Comparison of ENCODE assay signal across 14 cellular contexts in the genomic region with DNA sequence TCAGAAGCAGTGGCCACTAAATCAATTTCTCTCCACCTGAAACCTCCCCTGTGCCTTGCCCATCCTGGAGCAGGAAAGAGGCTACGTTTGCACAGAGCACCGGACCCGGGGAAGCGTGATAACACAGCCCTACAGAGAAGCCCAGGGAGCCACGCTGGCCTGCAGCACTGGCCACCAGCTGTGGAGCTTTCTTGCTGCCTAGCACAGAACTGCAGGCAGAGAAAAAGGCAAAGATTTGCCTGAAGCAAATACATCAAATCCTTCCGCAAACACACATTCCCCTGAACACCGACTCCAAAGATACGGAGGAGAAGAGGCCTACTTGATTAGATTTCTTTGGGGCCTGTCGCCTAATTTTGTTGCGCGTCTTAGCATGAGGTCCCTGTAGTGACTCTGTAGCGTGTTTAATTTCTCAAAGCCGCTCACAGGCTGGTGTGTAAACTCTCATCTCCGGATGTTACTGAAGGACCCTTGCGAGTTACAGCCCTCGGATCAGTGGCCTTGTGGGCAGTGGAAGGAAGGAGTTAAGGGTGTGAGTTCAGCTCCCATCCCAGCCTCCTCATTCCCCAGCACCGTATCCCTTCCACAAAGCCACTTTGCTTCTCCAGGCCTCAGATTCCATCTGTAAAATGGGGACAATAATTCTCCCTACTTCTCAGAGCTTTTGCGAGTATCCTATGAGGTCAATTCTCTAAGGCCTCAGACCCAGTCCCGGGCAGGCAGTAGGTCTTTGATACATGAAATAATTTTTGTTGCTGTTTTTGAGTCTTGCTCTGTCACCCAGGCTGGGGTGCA.
DNase-seq lines count a peak whose midpoint lies in the region; ATAC-seq and TF ChIP-seq lines count a peak whose summit lies in the region.
"Had no signal": no experiment of that assay in that cellular context is flagged by ENCODE, and none has a peak within 500 bp of the region (broad histone marks: within the 10 kb centered on the region; RNA-seq: fewer than 3 reads in every experiment).

No MANE protein-coding gene starts in this region.

- WGBS in gastroesophageal sphincter (ENCODE audit: low coverage in 1 of 2), 2 donors: 76 to 79% methylated on average over 5 to 9 of the region's 19 CpGs
- 66% methylated on average over 19 of the region's 19 CpGs for WGBS in prostate gland

- no peak for DNase-seq in A673 (ENCODE audit: low spot score)
- DNase-seq in prostate gland (ENCODE audit: low spot score): no peak
- no peak for DNase-seq in AML-193 (lab: John Stamatoyannopoulos, UW)
- DNase-seq in COLO668 (lab: John Stamatoyannopoulos, UW; ENCODE audit: unreplicated experiment): no peak
- DNase-seq in SIG-M5 (lab: John Stamatoyannopoulos, UW): no peak
- DNase-seq: activated CD4-positive, alpha-beta T cell treated with anti-CD3 and anti-CD28 coated beads, Interleukin-2, amount 50 U/mL, for 1 hour; activated effector memory CD4-positive, alpha-beta T cell treated with Interleukin-2 at 50 U/mL for 16 hours; erythroblast; Kasumi-1; naive B cell had no signal

- H3K36me3 ChIP-seq in A673 (ENCODE audit: insufficient read depth, low read length, poor library complexity, severe bottlenecking) (no peaks in the 10 kb centered on the region), HUES48 (ENCODE audit: control insufficient read depth, insufficient read depth, low read length) (no peaks in the 10 kb centered on the region), gastroesophageal sphincter (no peaks in the 10 kb centered on the region), prostate gland (no peaks in the 10 kb centered on the region)
- H3K36me3 ChIP-seq: BLaER1 had no signal

- H3K4me3 ChIP-seq in A673 (ENCODE audit: low read depth, low read length, poor library complexity, severe bottlenecking) (no peak overlapping the region), HUES48 (ENCODE audit: low read depth, low read length) (no peak overlapping the region), gastroesophageal sphincter (no peak overlapping the region), prostate gland (no peak overlapping the region)
- H3K4me3 ChIP-seq: BLaER1 had no signal

- H3K27me3 ChIP-seq in A673 (replicated peaks; ENCODE audit: insufficient read depth, low read depth, low read length, poor library complexity): no peaks in the 10 kb centered on the region
- peaks cover 35% of the 10 kb centered on the region for H3K27me3 ChIP-seq in HUES48 (ENCODE audit: control insufficient read depth, insufficient read depth, low read length)
- no peaks in the 10 kb centered on the region for H3K27me3 ChIP-seq in gastroesophageal sphincter
- no peaks in the 10 kb centered on the region for H3K27me3 ChIP-seq in prostate gland (replicated peaks; ENCODE audit: insufficient read depth)

- H3K4me1 ChIP-seq in A673 (ENCODE audit: insufficient read depth, low read length, poor library complexity, severe bottlenecking) (peaks cover 27% of the 10 kb centered on the region), HUES48 (ENCODE audit: control insufficient read depth, insufficient read depth, low read length) (peaks cover 15% of the 10 kb centered on the region), gastroesophageal sphincter (peaks cover 4 to 57% (median 31%) of the 10 kb centered on the region in 3 donors), prostate gland (replicated peaks) (peaks cover 17% of the 10 kb centered on the region)

- POLR2A ChIA-PET in A673 (lab: Charles Lee; ENCODE audit: low non-redundant PET): no interaction called here

- H3K9ac ChIP-seq in HUES48 (ENCODE audit: low read depth, low read length): no peak overlapping the region
- H3K9ac ChIP-seq: BLaER1 had no signal

- no TSS peak for BruUV-seq in A673 (replicated peaks; lab: Mats Ljungman, UMichigan)

- H3K27ac ChIP-seq in A673 (ENCODE audit: low read depth, low read length, poor library complexity, severe bottlenecking): peak overlapping the region; percentile 15
- H3K27ac ChIP-seq in HUES48 (ENCODE audit: low read depth, low read length): peak overlapping the region; percentile 2
- peak overlapping the region in 3 of 4 donors; percentile 95 to 100 (median 100) for H3K27ac ChIP-seq in gastroesophageal sphincter
- H3K27ac ChIP-seq in prostate gland: peak overlapping the region; percentile 99 to 100
- H3K27ac ChIP-seq: BLaER1 had no signal

- ATAC-seq in gastroesophageal sphincter (no peak), GM21786 (IDR thresholded peaks at IDR 0.05; ENCODE audit: unreplicated experiment) (no peak)

- no peak for TF ChIP-seq EP300 in gastroesophageal sphincter (IDR thresholded peaks at IDR 0.05)

- H3K9me3 ChIP-seq in A673 (ENCODE audit: low read depth, low read length, poor library complexity, severe bottlenecking) (no peaks in the 10 kb centered on the region), HUES48 (ENCODE audit: control insufficient read depth, insufficient read depth, low read length) (no peaks in the 10 kb centered on the region), gastroesophageal sphincter (no peaks in the 10 kb centered on the region), prostate gland (no peaks in the 10 kb centered on the region)

- intact Hi-C loops in A673 (cut with micrococcal nuclease; ENCODE audit: unreplicated experiment): loop anchor here (5.0 kb wide), 1 partner anchor 142 kb away; no protein-coding TSS in a partner anchor
- intact Hi-C loops in prostate gland (cut with DNase I): loop anchor here (2.0 to 5.0 kb wide), 3 partner anchors 19 to 162 kb away; no protein-coding TSS in a partner anchor

- no peak for TF ChIP-seq CTCF in A673 (conservative IDR thresholded peaks at IDR 0.05; ENCODE audit: low read depth, low read length)
- TF ChIP-seq CTCF in gastroesophageal sphincter (IDR thresholded peaks at IDR 0.05): no peak
- peak in 1 of 4 experiments; percentile 8 for TF ChIP-seq CTCF in prostate gland (IDR thresholded peaks at IDR 0.05)

- TF ChIP-seq POLR2A in gastroesophageal sphincter (IDR thresholded peaks at IDR 0.05) (no peak), prostate gland (IDR thresholded peaks at IDR 0.05) (no peak)

- CTCF ChIA-PET in A673 (lab: Charles Lee): no interaction called here

Comparison
In these comparisons a context has a peak if more than half of its experiments do, and no peak if none do; other contexts are left out.
1. H3K27ac ChIP-seq: peak in every context shown above with its lines; median percentile 100 in gastroesophageal sphincter; 100 in prostate gland; 15 in A673; 2 in HUES48.